ENCODE assay signal across 7 cellular contexts in genomic region chr2:61350777-61351176, GRCh38.
"Had no signal": no experiment of that assay in that cellular context is flagged by ENCODE, and none has a peak within 500 bp of the region (broad histone marks: within the 10 kb centered on the region; RNA-seq: fewer than 3 reads in every experiment).

No MANE protein-coding gene starts in this region.

- H3K4me3 Mint-ChIP-seq: GM23338, H9, IgD-negative memory B cell had no signal

- ATAC-seq: GM23338, HepG2 had no signal

- H3K4me3 ChIP-seq: GM23338 had no signal

- DNase-seq: H9, HCEC 1CT, KBM-7 had no signal

- H3K27me3 Mint-ChIP-seq: IgD-negative memory B cell had no signal

- H3K9me3 Mint-ChIP-seq: GM23338 had no signal

- H3K4me2 ChIP-seq: GM23338 had no signal

- H3K27ac ChIP-seq: HL-60 had no signal

- H3K27ac Mint-ChIP-seq: GM23338, IgD-negative memory B cell had no signal

- H2AFZ ChIP-seq: GM23338 had no signal
